ENCODE assay signal across 1 cellular context in the genomic region with DNA sequence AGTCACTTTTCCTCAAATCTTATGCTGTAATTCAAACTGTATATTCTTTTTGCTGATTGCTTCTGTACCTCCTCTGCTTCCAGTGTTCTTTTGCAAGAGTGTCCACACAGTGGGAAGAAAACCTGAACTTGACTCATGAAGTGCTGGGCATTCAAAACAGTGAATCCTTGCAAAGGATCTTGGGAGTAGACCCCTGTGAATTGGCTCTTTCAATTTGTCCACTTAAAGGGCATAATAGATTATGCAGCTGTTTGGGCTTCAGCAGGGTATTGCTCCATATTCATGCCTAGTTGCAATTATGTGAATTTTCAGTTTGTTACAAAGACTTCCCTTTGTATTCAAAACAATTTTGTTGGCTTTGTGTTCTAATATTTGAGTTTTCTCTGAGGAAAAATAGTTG.
A peak's percentile ranks its signal among the peaks of the same experiment; 100 is the strongest.
TF ChIP-seq lines count a peak whose summit lies in the region.

No MANE protein-coding gene starts in this region.

TF ChIP-seq in K562, 482 proteins besides CTCF, POLR2A, EP300 and RAD21 (continued from another document):
- TF ChIP-seq ZNF592 (IDR thresholded peaks at IDR 0.05) (peak; percentile 53; the same call in 1 of the 2 replicates), CEBPB (tag; IDR thresholded peaks at IDR 0.05) (peak; percentile 69), EP400 (IDR thresholded peaks at IDR 0.05) (0 out of 2 replicates have a peak, but pooled peaks have one; percentile 12), ZNF764 (CRISPR knock-in tag; IDR thresholded peaks at IDR 0.05; ENCODE audit: low read depth) (no peak)
